In the genomic region with DNA sequence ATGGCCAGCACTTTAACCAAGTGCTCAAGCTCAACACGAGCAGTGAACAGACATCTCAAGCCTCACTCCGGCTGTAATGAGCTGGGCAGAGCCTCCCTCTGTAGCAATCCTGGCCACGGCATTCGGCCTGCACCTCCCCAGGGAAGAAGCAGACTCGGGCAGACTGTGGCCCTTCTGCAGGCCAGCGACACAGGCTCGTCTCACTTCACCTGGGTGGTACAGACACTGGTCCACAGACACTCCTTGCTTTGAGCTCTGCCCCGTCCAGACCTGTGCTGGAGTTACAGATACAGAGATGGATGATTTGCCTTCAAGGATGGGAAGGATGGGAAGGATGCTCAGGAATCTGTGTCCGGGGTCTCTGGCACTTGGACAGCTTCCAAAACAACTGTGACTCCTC, we compare ENCODE assay signal across 8 cellular contexts.
"Had no signal": no experiment of that assay in that cellular context is flagged by ENCODE, and none has a peak within 500 bp of the region (broad histone marks: within the 10 kb centered on the region; RNA-seq: fewer than 3 reads in every experiment).

No MANE protein-coding gene starts in this region.

- ATAC-seq: HCT116, K562 had no signal

- H3K4me3 ChIP-seq: GM23248, HAP-1, K562 had no signal

- H3K27ac ChIP-seq: GM23248 had no signal

- H2AFZ ChIP-seq: GM23248 had no signal

- H3K36me3 ChIP-seq: HAP-1 had no signal

- DNase-seq: GM23248, GOT3, H7, HFFc6, IMR-90 had no signal

- H3K27ac Mint-ChIP-seq: HFFc6 had no signal

- H3K4me1 ChIP-seq: HAP-1 had no signal

- H3K4me3 Mint-ChIP-seq: HFFc6 had no signal

- H3K9me3 ChIP-seq: HAP-1 had no signal

- H3K9ac ChIP-seq: GM23248 had no signal
